ENCODE assay signal across 15 cellular contexts in the genomic region with DNA sequence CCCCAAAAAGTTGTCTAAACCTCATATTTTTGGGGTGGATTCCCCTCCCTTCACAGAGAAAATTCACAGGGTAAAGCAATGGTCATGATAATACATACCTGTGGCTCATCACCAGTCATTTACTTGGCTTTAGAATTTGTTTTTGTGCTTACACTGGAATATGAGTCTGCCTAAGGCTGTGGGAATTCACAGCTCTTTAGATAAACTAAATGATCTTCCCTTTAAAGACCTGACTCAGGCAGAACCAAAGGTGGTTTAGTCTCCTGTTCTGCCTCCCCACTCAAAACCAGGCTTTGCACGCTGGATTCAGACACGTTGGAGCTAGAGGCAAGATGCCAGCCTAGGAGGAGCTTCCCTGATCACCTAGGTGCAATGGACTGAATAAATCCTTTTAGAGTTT. TPM values are rescaled to one million over a fixed set of nuclear protein-coding genes. Genes with fewer than 3 reads are reported as not detected.
DNase-seq lines count a peak whose midpoint lies in the region; FAIRE-seq and TF ChIP-seq lines count a peak whose summit lies in the region.
"Had no signal": no experiment of that assay in that cellular context is flagged by ENCODE, and none has a peak within 500 bp of the region (broad histone marks: within the 10 kb centered on the region; RNA-seq: fewer than 3 reads in every experiment).

No MANE protein-coding gene starts in this region.

- CTCF ChIA-PET in mammary epithelial cell (lab: Charles Lee; ENCODE audit: low non-redundant PET) (no interaction called here), MCF 10A (lab: Yijun Ruan, JAX) (interaction anchor here (0.6 to 0.7 kb wide), 2 partner anchors 13 to 232 kb away, joined by 3 read pairs; no protein-coding TSS in a partner anchor)

- H3K4me2 ChIP-seq in mammary epithelial cell (ENCODE audit: insufficient read depth, low read depth, low read length) (no peak overlapping the region), keratinocyte (ENCODE audit: control insufficient read depth, extremely low read depth, insufficient read depth, low read depth, low read length) (peak overlapping the region; percentile 20)

- H3K4me1 Mint-ChIP-seq in MCF 10A (ENCODE audit: insufficient read depth, unreplicated experiment) = peaks cover 52% of the 10 kb centered on the region
- H3K4me1 Mint-ChIP-seq: CD4-positive, CD25-positive, alpha-beta regulatory T cell had no signal

- no peak overlapping the region for H3K27ac Mint-ChIP-seq in MCF 10A (ENCODE audit: low read depth, unreplicated experiment)
- H3K27ac Mint-ChIP-seq: CD4-positive, CD25-positive, alpha-beta regulatory T cell had no signal

- H3K27ac ChIP-seq in mammary epithelial cell (ENCODE audit: insufficient read depth, low read depth, low read length) (peak overlapping the region; percentile 20), keratinocyte (ENCODE audit: control insufficient read depth, insufficient read depth, low read length) (peak overlapping the region; percentile 38)
- H3K27ac ChIP-seq: BLaER1 treated with 17β-estradiol and CSF1 and Interleukin-3, amounts not matched to agents 10 nM and 100 nM had no signal

- TF ChIP-seq POLR2A in H54 (IDR thresholded peaks at IDR 0.05; ENCODE audit: low read depth, low read length) = no peak

- H2AFZ ChIP-seq in mammary epithelial cell (ENCODE audit: low read depth, low read length) (peak overlapping the region; percentile 40), keratinocyte (ENCODE audit: control insufficient read depth, low read length) (no peak overlapping the region)

- H3K4me1 ChIP-seq in mammary epithelial cell (ENCODE audit: insufficient read depth, low read length) (peaks cover 50% of the 10 kb centered on the region), keratinocyte (ENCODE audit: control insufficient read depth, extremely low read depth, insufficient read depth, low read length) (peaks cover 58% of the 10 kb centered on the region)

- H3K36me3 Mint-ChIP-seq in MCF 10A (ENCODE audit: insufficient read depth, unreplicated experiment) = no peaks in the 10 kb centered on the region
- H3K36me3 Mint-ChIP-seq: CD4-positive, CD25-positive, alpha-beta regulatory T cell had no signal

- intact Hi-C loops in mammary epithelial cell (cut with micrococcal nuclease) = no loop called here
- intact Hi-C loops in MCF 10A (cut with micrococcal nuclease) = loop anchor here (5.0 kb wide), 2 partner anchors 33 to 37 kb away; no protein-coding TSS in a partner anchor

- H3K36me3 ChIP-seq in mammary epithelial cell (ENCODE audit: insufficient read depth, low read length) (no peaks in the 10 kb centered on the region), keratinocyte (ENCODE audit: control insufficient read depth in 2 of 2, extremely low read depth in 1 of 2, insufficient read depth in 2 of 2, low read length in 2 of 2) (no peaks in the 10 kb centered on the region)
- H3K36me3 ChIP-seq: BLaER1 treated with 17β-estradiol and CSF1 and Interleukin-3, amounts not matched to agents 10 nM and 100 nM had no signal

- no peak overlapping the region for H3K4me3 Mint-ChIP-seq in MCF 10A (ENCODE audit: unreplicated experiment)
- H3K4me3 Mint-ChIP-seq: CD4-positive, CD25-positive, alpha-beta regulatory T cell had no signal

- WGBS in mammary epithelial cell (ENCODE audit: low coverage, missing lambda C conversion rate) = 20% methylated on average over 2 of the region's 2 CpGs

- H3K9me1 ChIP-seq in keratinocyte (ENCODE audit: control insufficient read depth, extremely low read depth, insufficient read depth, low read length) = no peaks in the 10 kb centered on the region

- no peak for TF ChIP-seq CTCF in mammary epithelial cell (conservative IDR thresholded peaks at IDR 0.05 in 1 of 2, IDR thresholded peaks at IDR 0.05 in 1 of 2; ENCODE audit: extremely low read depth in 1 of 2, insufficient read depth in 1 of 2, low read depth in 1 of 2, low read length in 2 of 2)
- TF ChIP-seq CTCF in MCF 10A (IDR thresholded peaks at IDR 0.05; ENCODE audit: unreplicated experiment) = no peak
- TF ChIP-seq CTCF in keratinocyte (optimal IDR thresholded peaks at IDR 0.05 in 1 of 3, IDR thresholded peaks at IDR 0.05 in 1 of 3, conservative IDR thresholded peaks at IDR 0.05 in 1 of 3; ENCODE audit: extremely low read depth in 1 of 3, insufficient read depth in 2 of 3, low read length in 3 of 3) = no peak

- no peak overlapping the region for H3K9ac ChIP-seq in mammary epithelial cell (ENCODE audit: insufficient read depth, low read length)
- H3K9ac ChIP-seq in keratinocyte (ENCODE audit: control insufficient read depth, extremely low read depth, insufficient read depth, low read length) = peak overlapping the region; percentile 11
- H3K9ac ChIP-seq: BLaER1 treated with 17β-estradiol and CSF1 and Interleukin-3, amounts not matched to agents 10 nM and 100 nM had no signal

- H3K27me3 ChIP-seq in mammary epithelial cell (ENCODE audit: insufficient read depth, low read length) = no peaks in the 10 kb centered on the region
- no peaks in the 10 kb centered on the region for H3K27me3 ChIP-seq in keratinocyte (ENCODE audit: control insufficient read depth, extremely low read depth, insufficient read depth, low read length)
- H3K27me3 ChIP-seq: BLaER1 treated with 17β-estradiol and CSF1 and Interleukin-3, amounts not matched to agents 10 nM and 100 nM had no signal

- FAIRE-seq in keratinocyte (lab: Jason Lieb, UNC) = peak; percentile 58
- FAIRE-seq in H54 (lab: Jason Lieb, UNC) = no peak

- H4K20me1 ChIP-seq in mammary epithelial cell (ENCODE audit: insufficient read depth, low read length) (no peaks in the 10 kb centered on the region), keratinocyte (ENCODE audit: control insufficient read depth, extremely low read depth, insufficient read depth, low read length) (no peaks in the 10 kb centered on the region)
- H4K20me1 ChIP-seq: BLaER1 treated with 17β-estradiol and CSF1 and Interleukin-3, amounts not matched to agents 10 nM and 100 nM had no signal

- no peaks in the 10 kb centered on the region for H3K27me3 Mint-ChIP-seq in MCF 10A (ENCODE audit: insufficient read depth, unreplicated experiment)

- no peak overlapping the region for H3K4me3 ChIP-seq in mammary epithelial cell (replicated peaks in 1 of 3; ENCODE audit: insufficient read depth in 1 of 3, low read depth in 2 of 3, low read length in 3 of 3)
- no peak overlapping the region for H3K4me3 ChIP-seq in keratinocyte (ENCODE audit: control insufficient read depth in 2 of 3, extremely low read depth in 1 of 3, insufficient read depth in 2 of 3, low read depth in 1 of 3, low read length in 3 of 3)
- H3K4me3 ChIP-seq: BLaER1 treated with 17β-estradiol and CSF1 and Interleukin-3, amounts not matched to agents 10 nM and 100 nM had no signal

- H3K9me3 ChIP-seq in mammary epithelial cell (replicated peaks; ENCODE audit: insufficient read depth, low read length) = no peaks in the 10 kb centered on the region
- no peaks in the 10 kb centered on the region for H3K9me3 ChIP-seq in keratinocyte (ENCODE audit: control insufficient read depth, low read depth, low read length)

- H3K79me2 ChIP-seq in mammary epithelial cell (ENCODE audit: insufficient read depth, low read length) (no peaks in the 10 kb centered on the region), keratinocyte (ENCODE audit: control insufficient read depth, insufficient read depth, low read length) (no peaks in the 10 kb centered on the region)

- DNase-seq in mammary epithelial cell (peak; percentile 61), MCF 10A (ENCODE audit: unreplicated experiment) (no peak), amniotic epithelial cell (ENCODE audit: low read depth) (peak; percentile 49), keratinocyte (ENCODE audit: low read depth, low spot score) (no peak), renal cortical epithelial cell (ENCODE audit: low read depth) (peak; percentile 61), H54 (ENCODE audit: insufficient read length, low spot score) (no peak), T-helper 1 cell (no peak), T-helper 9 cell (no peak)
- DNase-seq: 8988T; ACHN; CD4-positive, CD25-positive, alpha-beta regulatory T cell; GF-D8; H7 had no signal

- dilution Hi-C loops in mammary epithelial cell (cut with HindIII; ENCODE audit: low sequenced_read_pairs) (loop anchor here (5.0 kb wide), 1 partner anchor 53 kb away; no protein-coding TSS in a partner anchor), keratinocyte (cut with MboI; ENCODE audit: extremely low pct_ligation_motif_present, low sequenced_read_pairs) (no loop called here)

- H3K9me3 Mint-ChIP-seq in MCF 10A (ENCODE audit: unreplicated experiment) = no peaks in the 10 kb centered on the region

- BruUV-seq in mammary epithelial cell (replicated peaks; lab: Mats Ljungman, UMichigan) (no TSS peak), MCF 10A (replicated peaks; lab: Mats Ljungman, UMichigan) (no TSS peak)

- POLR2A ChIA-PET in MCF 10A (lab: Yijun Ruan, JAX) = interaction anchor here (1.1 to 3.5 kb wide), 3 partner anchors 20 to 42 kb away, joined by 3 to 27 read pairs (median 5); no protein-coding TSS in a partner anchor

- in situ Hi-C loops in mammary epithelial cell (cut with MboI; ENCODE audit: low sequenced_read_pairs in 2 of 2) = no loop called here

RNA-seq across cellular contexts. Expression of a gene that starts 40.3 kb away (rescaled TPM):
- 100 to 1,000 TPM in 1 of 2 donors, 10 to 100 TPM in 1; 66.2 to 108 TPM for total RNA-seq in mammary epithelial cell
- 103 TPM for polyA plus RNA-seq in mammary epithelial cell
- polyA minus RNA-seq in mammary epithelial cell = 179 TPM
- 68.3 and 93.5 TPM in 2 replicates for total RNA-seq in MCF 10A (2022)
- 109 to 182 TPM (median 137 TPM) in 3 replicates for polyA plus RNA-seq in keratinocyte
- polyA plus RNA-seq in keratinocyte (2011; ENCODE audit: low read depth) = 17.3 TPM
- polyA plus RNA-seq in keratinocyte (2011; cell fraction: cytosol; rRNA removed) = 94.9 and 129 TPM in 2 replicates
- 186 and 215 TPM in 2 replicates for polyA plus RNA-seq in keratinocyte (2011; cell fraction: nucleus; rRNA removed)
- polyA plus RNA-seq in keratinocyte (2012; ENCODE audit: low replicate concordance) = 41.1 and 106 TPM in 2 replicates
- polyA minus RNA-seq in keratinocyte = 161 to 227 TPM (median 203 TPM) in 3 replicates
- polyA minus RNA-seq in keratinocyte (2011; cell fraction: cytosol; rRNA and poly(A)+ RNA removed) = 103 TPM
- polyA minus RNA-seq in keratinocyte (2011; cell fraction: nucleus; rRNA and poly(A)+ RNA removed) = 117 and 228 TPM in 2 replicates
- total RNA-seq in renal cortical epithelial cell = 18.4 and 26.7 TPM in 2 replicates
- total RNA-seq: CD4-positive, CD25-positive, alpha-beta regulatory T cell; HT-29 had no signal
- polyA plus RNA-seq: CD4-positive, CD25-positive, alpha-beta regulatory T cell had no signal

Comparison
In these comparisons a context has a peak if more than half of its experiments do, and no peak if none do; other contexts are left out.
1. DNase-seq: peak in mammary epithelial cell (single experiment), amniotic epithelial cell (single experiment) and renal cortical epithelial cell (single experiment); none in MCF 10A (single experiment), keratinocyte (single experiment), H54 (single experiment), T-helper 1 cell (0 of 5) and T-helper 9 cell (single experiment).